In the genomic region with DNA sequence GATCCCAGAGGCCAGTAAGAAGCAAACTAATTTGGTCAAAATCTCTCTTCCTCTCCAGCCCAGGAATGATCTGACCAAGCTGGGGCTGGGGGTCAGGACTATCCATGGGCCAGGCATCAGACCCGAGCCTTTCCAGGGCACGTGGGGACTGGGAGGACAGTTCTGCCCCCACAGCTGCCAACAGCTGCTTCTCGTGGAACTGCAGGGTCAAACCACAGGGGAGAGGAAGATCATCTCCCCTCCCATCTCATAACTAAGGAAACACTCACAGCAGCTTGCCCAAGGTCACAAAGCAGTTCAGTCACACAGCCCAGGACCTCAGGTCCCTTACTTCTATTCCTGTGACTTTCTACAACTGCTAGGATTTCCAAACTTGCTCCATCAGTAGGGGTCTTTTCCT, we compare ENCODE assay signal across 14 cellular contexts. TPM values are rescaled to one million over a fixed set of nuclear protein-coding genes. Genes with fewer than 3 reads are reported as not detected.
A peak's percentile ranks its signal among the peaks of the same experiment; 100 is the strongest.
DNase-seq lines count a peak whose midpoint lies in the region; ATAC-seq and TF ChIP-seq lines count a peak whose summit lies in the region.
"Had no signal": no experiment of that assay in that cellular context is flagged by ENCODE, and none has a peak within 500 bp of the region (broad histone marks: within the 10 kb centered on the region; RNA-seq: fewer than 3 reads in every experiment).

No MANE protein-coding gene starts in this region.

- TF ChIP-seq CTCF in HL-60 (IDR thresholded peaks at IDR 0.05; ENCODE audit: insufficient read depth, low read length) = no peak

- no peaks in the 10 kb centered on the region for H3K9me3 ChIP-seq in T-helper 17 cell (ENCODE audit: control insufficient read depth, low read length, poor library complexity, severe bottlenecking)
- H3K9me3 ChIP-seq: colonic mucosa, esophagus squamous epithelium, thoracic aorta had no signal

- H3K9me3 Mint-ChIP-seq in stimulated activated memory B cell treated with anti-CD40 and anti-IgM and Interleukin-4, amounts not matched to agents 10 μg/mL and 1 μg/mL and 100 μg/mL, for 72 hours = no peaks in the 10 kb centered on the region

- ATAC-seq in T-helper 17 cell (no peak), GM21786 (IDR thresholded peaks at IDR 0.05; ENCODE audit: unreplicated experiment) (no peak)
- no peak for ATAC-seq in stimulated activated memory B cell treated with anti-CD40 and anti-IgM and Interleukin-4, amounts not matched to agents 10 μg/mL and 1 μg/mL and 100 μg/mL, for 72 hours

- H3K27ac ChIP-seq in HL-60 (replicated peaks) = peak overlapping the region; percentile 23; the same call in 1 of the 2 replicates
- H3K27ac ChIP-seq: colonic mucosa, esophagus squamous epithelium, thoracic aorta had no signal

- H3K4me3 ChIP-seq in HL-60 (replicated peaks; ENCODE audit: insufficient read depth, low read length) = no peak overlapping the region
- H3K4me3 ChIP-seq: colonic mucosa, esophagus squamous epithelium, thoracic aorta had no signal

- peak overlapping the region; percentile 57 for H3K4me3 Mint-ChIP-seq in T-helper 17 cell
- no peak overlapping the region for H3K4me3 Mint-ChIP-seq in stimulated activated memory B cell treated with anti-CD40 and anti-IgM and Interleukin-4, amounts not matched to agents 10 μg/mL and 1 μg/mL and 100 μg/mL, for 72 hours

- peaks cover 24% of the 10 kb centered on the region for H3K4me1 Mint-ChIP-seq in T-helper 17 cell
- peaks cover 63% of the 10 kb centered on the region for H3K4me1 Mint-ChIP-seq in stimulated activated memory B cell treated with anti-CD40 and anti-IgM and Interleukin-4, amounts not matched to agents 10 μg/mL and 1 μg/mL and 100 μg/mL, for 72 hours

- DNase-seq in HL-60 (ENCODE audit: low read depth in 1 of 2, low spot score in 1 of 2) = peak in 1 of 2 experiments; percentile 69
- DNase-seq in T-helper 17 cell = no peak
- DNase-seq in left kidney (ENCODE audit: low read depth, low spot score) = peak; percentile 63
- DNase-seq in NCI-H2029 (lab: John Stamatoyannopoulos, UW) = no peak
- DNase-seq in NCI-H510A treated with DMSO at 0.1 percent for 48 hours (lab: John Stamatoyannopoulos, UW) = no peak
- DNase-seq: activated T-cell treated with anti-CD3 and anti-CD28 coated beads for 4 hours, Calu3, colonic mucosa, esophagus squamous epithelium, NCI-H1694, NCI-H774 had no signal

- no peaks in the 10 kb centered on the region for H3K36me3 Mint-ChIP-seq in T-helper 17 cell (ENCODE audit: low read depth)
- H3K36me3 Mint-ChIP-seq in stimulated activated memory B cell treated with anti-CD40 and anti-IgM and Interleukin-4, amounts not matched to agents 10 μg/mL and 1 μg/mL and 100 μg/mL, for 72 hours = peaks cover 5% of the 10 kb centered on the region

- no peaks in the 10 kb centered on the region for H3K27me3 ChIP-seq in HL-60 (ENCODE audit: insufficient read depth, poor library complexity, severe bottlenecking)
- H3K27me3 ChIP-seq: colonic mucosa, esophagus squamous epithelium had no signal

- peak overlapping the region; percentile 47 for H3K27ac Mint-ChIP-seq in T-helper 17 cell
- H3K27ac Mint-ChIP-seq in stimulated activated memory B cell treated with anti-CD40 and anti-IgM and Interleukin-4, amounts not matched to agents 10 μg/mL and 1 μg/mL and 100 μg/mL, for 72 hours = peak overlapping the region; percentile 3

- peaks cover 4% of the 10 kb centered on the region for H3K27me3 Mint-ChIP-seq in T-helper 17 cell
- no peaks in the 10 kb centered on the region for H3K27me3 Mint-ChIP-seq in stimulated activated memory B cell treated with anti-CD40 and anti-IgM and Interleukin-4, amounts not matched to agents 10 μg/mL and 1 μg/mL and 100 μg/mL, for 72 hours

RNA-seq across cellular contexts. Expression of a gene that starts 47.1 kb away (rescaled TPM):
- 1 to 10 TPM; 1.6 to 2.7 TPM for total RNA-seq in T-helper 17 cell
